Comparison of ENCODE assay signal across 37 cellular contexts in genomic region chr14:67977468-67978034, GRCh38.
DNase-seq lines count a peak whose midpoint lies in the region; ATAC-seq, FAIRE-seq and TF ChIP-seq lines count a peak whose summit lies in the region.
"Had no signal": no experiment of that assay in that cellular context is flagged by ENCODE, and none has a peak within 500 bp of the region (broad histone marks: within the 10 kb centered on the region; RNA-seq: fewer than 3 reads in every experiment).

No MANE protein-coding gene starts in this region.

- no peak for ATAC-seq in A549
- no peak for ATAC-seq in GM18907 (IDR thresholded peaks at IDR 0.05; ENCODE audit: unreplicated experiment)
- ATAC-seq: activated T-cell treated with anti-CD3 and anti-CD28 coated beads, Interleukin-2, amount 50 U/mL, for 72 hours; esophagus mucosa; GM12878; naive thymus-derived CD4-positive, alpha-beta T cell had no signal

- no peak overlapping the region for H3K4me3 ChIP-seq in A549
- no peak overlapping the region for H3K4me3 ChIP-seq in H7 (ENCODE audit: insufficient read depth, low read depth, low read length)
- H3K4me3 ChIP-seq: GM12878, MG63, smooth muscle cell, testis had no signal

- H3K9me3 Mint-ChIP-seq in endothelial cell (ENCODE audit: unreplicated experiment): no peaks in the 10 kb centered on the region
- H3K9me3 Mint-ChIP-seq: activated T-cell treated with anti-CD3 and anti-CD28 coated beads, Interleukin-2, amount 50 U/mL, for 72 hours; CD8-positive, alpha-beta memory T cell; naive thymus-derived CD4-positive, alpha-beta T cell had no signal

- 0 out of 6 replicates have a peak overlapping the region, but pooled peaks of 1 of the 2 experiments have one; percentile 8 for H3K27ac ChIP-seq in A549
- H3K27ac ChIP-seq: testis had no signal

- DNase-seq in A549 (ENCODE audit: low read depth in 1 of 2, low spot score in 1 of 2) (no peak), LoVo (ENCODE audit: low spot score) (peak; percentile 53), endothelial cell (ENCODE audit: low spot score) (no peak), putamen (ENCODE audit: low spot score) (peak; percentile 11), NCI-H446 treated with DMSO at 0.1 percent for 48 hours (lab: John Stamatoyannopoulos, UW) (no peak), H7 (no peak), NCI-H187 treated with DMSO at 0.1 percent for 48 hours (lab: John Stamatoyannopoulos, UW) (no peak)
- DNase-seq: activated CD4-positive, alpha-beta T cell treated with anti-CD3 and anti-CD28 coated beads, Interleukin-2, amount 50 U/mL, for 48 hours; activated CD4-positive, CD25-positive, alpha-beta regulatory T cell treated with anti-CD3 and anti-CD28 coated beads, Interleukin-2, amount 50 U/mL, for 72 hours; activated T-cell treated with anti-CD3 and anti-CD28 coated beads, Interleukin-2, amount 50 U/mL, for 72 hours; BE2C; caudate nucleus; CD8-positive, alpha-beta memory T cell; cortex of kidney; DMS 273 treated with DMSO at 0.1 percent for 48 hours; EL; HCEC 1CT; KBM-7; MG63; midbrain; naive thymus-derived CD4-positive, alpha-beta T cell; NCI-H1105 treated with DMSO at 0.1 percent for 48 hours; NCI-H2029; NCI-H226; occipital lobe; retina; SHP77 treated with DMSO at 0.1 percent for 48 hours; stimulated activated naive CD4-positive, alpha-beta T cell treated with Interleukin-2 at 50 U/mL for 16 hours; T-helper 2 cell; testis had no signal

- H3K4me1 ChIP-seq in A549: peaks cover 18% of the 10 kb centered on the region; the same call in 2 of the 3 replicates
- H3K4me1 ChIP-seq: testis had no signal

- CTCF ChIA-PET in A549 (lab: Yijun Ruan, JAX): no interaction called here

- no peak overlapping the region for H3K4me3 Mint-ChIP-seq in endothelial cell (ENCODE audit: unreplicated experiment)
- H3K4me3 Mint-ChIP-seq: activated T-cell treated with anti-CD3 and anti-CD28 coated beads, Interleukin-2, amount 50 U/mL, for 72 hours; CD8-positive, alpha-beta memory T cell; naive thymus-derived CD4-positive, alpha-beta T cell had no signal

- TF ChIP-seq EP300 in A549 (IDR thresholded peaks at IDR 0.05): no peak

- H3K36me3 Mint-ChIP-seq in endothelial cell (ENCODE audit: low read depth, unreplicated experiment): no peaks in the 10 kb centered on the region

- POLR2A ChIA-PET in A549 (lab: Yijun Ruan, JAX): no interaction called here

- no peaks in the 10 kb centered on the region for H3K27me3 ChIP-seq in H7 (ENCODE audit: control insufficient read depth, insufficient read depth, low read length)
- H3K27me3 ChIP-seq: BE2C, MG63, testis had no signal

- H3K27me3 Mint-ChIP-seq in endothelial cell (ENCODE audit: unreplicated experiment): peaks cover 2% of the 10 kb centered on the region
- H3K27me3 Mint-ChIP-seq: CD8-positive, alpha-beta memory T cell; naive thymus-derived CD4-positive, alpha-beta T cell had no signal

- TF ChIP-seq CTCF in A549 (IDR thresholded peaks at IDR 0.05) (no peak), endothelial cell (IDR thresholded peaks at IDR 0.05; ENCODE audit: unreplicated experiment) (no peak)

- TF ChIP-seq RAD21 in A549 (conservative IDR thresholded peaks at IDR 0.05 in 1 of 2, IDR thresholded peaks at IDR 0.05 in 1 of 2): no peak

- no peak for TF ChIP-seq POLR2A in A549 (IDR thresholded peaks at IDR 0.05; ENCODE audit: low read length)

- H3K27ac Mint-ChIP-seq in endothelial cell (ENCODE audit: unreplicated experiment): peak overlapping the region; percentile 76
- H3K27ac Mint-ChIP-seq: activated T-cell treated with anti-CD3 and anti-CD28 coated beads, Interleukin-2, amount 50 U/mL, for 72 hours; CD8-positive, alpha-beta memory T cell; naive thymus-derived CD4-positive, alpha-beta T cell had no signal

- no peak overlapping the region for H3K4me2 ChIP-seq in A549
- H3K4me2 ChIP-seq: smooth muscle cell had no signal

- no peaks in the 10 kb centered on the region for H3K9me3 ChIP-seq in A549
- H3K9me3 ChIP-seq: BE2C, MG63, testis had no signal

- peaks cover 7% of the 10 kb centered on the region for H3K4me1 Mint-ChIP-seq in endothelial cell (ENCODE audit: unreplicated experiment)
- H3K4me1 Mint-ChIP-seq: CD8-positive, alpha-beta memory T cell had no signal

- no peaks in the 10 kb centered on the region for H3K36me3 ChIP-seq in H7 (replicated peaks; ENCODE audit: control insufficient read depth, insufficient read depth, low read length)
- H3K36me3 ChIP-seq: BE2C, MG63 had no signal

- WGBS in A549 (ENCODE audit: missing lambda C conversion rate): 86% methylated on average over 1 of the region's 1 CpG

- peak; percentile 67 for FAIRE-seq in A549 (lab: Jason Lieb, UNC)
- FAIRE-seq: astrocyte, GM12878, islet of Langerhans, RCC 7860 had no signal

TF ChIP-seq in A549, 52 proteins besides CTCF, POLR2A, EP300 and RAD21:
- TF ChIP-seq EHF (CRISPR knock-in tag; IDR thresholded peaks at IDR 0.05): no peak
- no peak for TF ChIP-seq TP53 (CRISPR knock-in tag; IDR thresholded peaks at IDR 0.05)
- no peak for TF ChIP-seq CEBPB (IDR thresholded peaks at IDR 0.05)
- TF ChIP-seq CBX8 (IDR thresholded peaks at IDR 0.05): no peak
- no peak for TF ChIP-seq JUN (IDR thresholded peaks at IDR 0.05)
- no peak for TF ChIP-seq POLR2AphosphoS2 (conservative IDR thresholded peaks at IDR 0.05; ENCODE audit: low read length)
- no peak for TF ChIP-seq SREBF2 (IDR thresholded peaks at IDR 0.05)
- TF ChIP-seq CHD4 (IDR thresholded peaks at IDR 0.05; ENCODE audit: borderline replicate concordance): no peak
- TF ChIP-seq BHLHE40 (IDR thresholded peaks at IDR 0.05; ENCODE audit: low read depth, low read length): no peak
- no peak for TF ChIP-seq HEYL (CRISPR knock-in tag; IDR thresholded peaks at IDR 0.05)
- TF ChIP-seq RFX5 (IDR thresholded peaks at IDR 0.05): no peak

Comparison
In these comparisons a context has a peak if more than half of its experiments do, and no peak if none do; other contexts are left out.
1. DNase-seq: peak in LoVo (single experiment) and putamen (single experiment); none in A549 (0 of 2), endothelial cell (single experiment), NCI-H446 treated with DMSO at 0.1 percent for 48 hours (single experiment), H7 (single experiment) and NCI-H187 treated with DMSO at 0.1 percent for 48 hours (single experiment).